8 cellular contexts compared by ENCODE assay signal in the genomic region with DNA sequence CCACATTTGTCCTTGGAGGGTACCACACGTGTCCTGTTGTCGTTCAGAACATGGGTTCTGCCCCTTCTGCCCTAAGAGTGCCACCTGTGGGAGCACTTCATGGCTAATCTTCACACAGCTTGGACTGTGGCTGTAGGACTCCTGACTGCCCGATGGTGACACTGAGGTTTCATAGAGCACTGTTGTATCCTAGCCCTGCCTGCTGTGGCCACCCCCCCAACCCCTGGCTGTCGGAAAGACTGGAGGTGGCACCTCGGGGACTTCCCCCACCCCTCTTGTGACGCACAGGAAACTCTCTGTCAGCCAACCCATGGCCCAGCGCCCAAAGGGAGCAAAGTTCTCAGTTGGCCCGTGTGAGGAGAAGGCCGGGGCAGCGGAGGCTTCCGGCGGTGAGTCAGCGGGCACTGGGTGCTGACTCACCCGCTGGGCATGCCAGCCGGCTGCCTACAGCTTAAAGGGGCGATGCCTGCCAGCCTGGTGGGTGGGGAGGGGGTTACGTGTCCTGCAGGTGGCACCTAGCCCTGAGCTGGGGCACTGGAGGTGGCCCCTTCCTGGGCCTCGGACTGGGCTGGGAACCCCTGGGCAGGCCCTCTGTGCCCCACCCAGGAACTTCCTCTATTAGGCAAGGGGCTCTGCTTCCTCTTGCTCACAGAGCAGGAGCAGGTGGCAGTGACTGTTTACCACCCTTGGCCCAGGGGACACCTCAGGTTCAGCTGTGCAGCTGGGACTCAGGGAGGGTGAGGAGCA. TPM values are rescaled to one million over a fixed set of nuclear protein-coding genes. Genes with fewer than 3 reads are reported as not detected.
A peak's percentile ranks its signal among the peaks of the same experiment; 100 is the strongest.
DNase-seq lines count a peak whose midpoint lies in the region; ATAC-seq and TF ChIP-seq lines count a peak whose summit lies in the region.

No MANE protein-coding gene starts in this region.

- H3K27ac ChIP-seq in duodenal mucosa (ENCODE audit: low read depth, low read length) = peak overlapping the region; percentile 99

- TF ChIP-seq CTCF in mucosa of descending colon (IDR thresholded peaks at IDR 0.05) = no peak

- H3K36me3 Mint-ChIP-seq in activated CD4-positive, alpha-beta memory T cell treated with anti-CD3 and anti-CD28 coated beads for 36 hours = peaks cover 36% of the 10 kb centered on the region

- peaks cover 2% of the 10 kb centered on the region for H3K27me3 Mint-ChIP-seq in activated CD4-positive, alpha-beta memory T cell treated with anti-CD3 and anti-CD28 coated beads for 36 hours

- peak; percentile 47 for TF ChIP-seq POLR2A in GM10847 (IDR thresholded peaks at IDR 0.05; ENCODE audit: extremely low read depth, insufficient read length)

- CTCF ChIA-PET in activated CD4-positive, alpha-beta memory T cell treated with anti-CD3 and anti-CD28 coated beads for 36 hours (lab: Charles Lee) = interaction anchor here (0.7 to 4.3 kb wide), 8 partner anchors 8 to 244 kb away, joined by 3 to 28 read pairs (median 12); no protein-coding TSS in a partner anchor

- DNase-seq in NCI-H446 (lab: John Stamatoyannopoulos, UW) (peak; percentile 49 to 81), mucosa of descending colon (peak; percentile 97 to 98 (median 98)), OCI-M2 (lab: John Stamatoyannopoulos, UW; ENCODE audit: unreplicated experiment) (no peak)
- peak; percentile 99 for DNase-seq in activated CD4-positive, alpha-beta memory T cell treated with anti-CD3 and anti-CD28 coated beads for 36 hours
- peak; percentile 94 to 95 for DNase-seq in stimulated activated CD8-positive, alpha-beta memory T cell treated with anti-CD3 and anti-CD28 coated beads, Interleukin-7, amount 100 ng/mL, for 1 hour (ENCODE audit: low read depth in 2 of 2)

- H3K27ac Mint-ChIP-seq in activated CD4-positive, alpha-beta memory T cell treated with anti-CD3 and anti-CD28 coated beads for 36 hours = peak overlapping the region; percentile 89

- H3K4me3 ChIP-seq in duodenal mucosa (ENCODE audit: low read depth in 1 of 2, low read length in 2 of 2) (peak overlapping the region; percentile 86 to 91), mucosa of descending colon (no peak overlapping the region)

- intact Hi-C loops in activated CD4-positive, alpha-beta memory T cell treated with anti-CD3 and anti-CD28 coated beads for 36 hours (cut with micrococcal nuclease) = loop anchor here (1.0 to 10.0 kb wide), 7 partner anchors 35 to 1133 kb away; a partner anchor contains a TSS
- intact Hi-C loops in mucosa of descending colon (cut with DNase I, micrococcal nuclease) = loop anchor here in 1 of 2 donors (10.0 kb wide), 1 partner anchor 167 kb away; no protein-coding TSS in a partner anchor

- H3K9me3 ChIP-seq in duodenal mucosa (ENCODE audit: control insufficient read depth in 1 of 2, low read length in 2 of 2) (peaks cover 0 to 1% of the 10 kb centered on the region in 2 donors), mucosa of descending colon (peaks cover 3% of the 10 kb centered on the region)

- H3K4me3 Mint-ChIP-seq in activated CD4-positive, alpha-beta memory T cell treated with anti-CD3 and anti-CD28 coated beads for 36 hours = peak overlapping the region; percentile 98

- peaks cover 37 to 54% of the 10 kb centered on the region in 2 donors for H3K4me1 ChIP-seq in duodenal mucosa (ENCODE audit: control insufficient read depth in 1 of 2, insufficient read depth in 2 of 2, low read length in 2 of 2)
- H3K4me1 ChIP-seq in mucosa of descending colon (ENCODE audit: low read depth) = peaks cover 39% of the 10 kb centered on the region

- ATAC-seq in HG02763 (IDR thresholded peaks at IDR 0.05; ENCODE audit: unreplicated experiment) = peak; percentile 35
- peak; percentile 71 for ATAC-seq in mucosa of descending colon

- H3K36me3 ChIP-seq in duodenal mucosa (ENCODE audit: control insufficient read depth in 1 of 2, insufficient read depth in 2 of 2, low read length in 2 of 2) = peaks cover under 1 to 4% of the 10 kb centered on the region in 2 donors
- H3K36me3 ChIP-seq in mucosa of descending colon (ENCODE audit: low read depth) = peaks cover 4% of the 10 kb centered on the region

- H3K9ac ChIP-seq in duodenal mucosa (ENCODE audit: low read depth in 1 of 2, low read length in 2 of 2) = peak overlapping the region; percentile 93 to 97

- H3K27me3 ChIP-seq in duodenal mucosa (ENCODE audit: control insufficient read depth in 1 of 2, insufficient read depth in 2 of 2, low read length in 2 of 2) = no peaks in the 10 kb centered on the region

- H3K4me1 Mint-ChIP-seq in activated CD4-positive, alpha-beta memory T cell treated with anti-CD3 and anti-CD28 coated beads for 36 hours (ENCODE audit: low read depth) = peaks cover 51% of the 10 kb centered on the region

- POLR2A ChIA-PET in activated CD4-positive, alpha-beta memory T cell treated with anti-CD3 and anti-CD28 coated beads for 36 hours (lab: Charles Lee) = interaction anchor here (1.0 to 4.1 kb wide), 5 partner anchors 11 to 263 kb away, joined by 3 to 27 read pairs (median 7); a partner anchor contains a TSS

- peaks cover 4% of the 10 kb centered on the region for H3K9me3 Mint-ChIP-seq in activated CD4-positive, alpha-beta memory T cell treated with anti-CD3 and anti-CD28 coated beads for 36 hours

RNA-seq across cellular contexts. Expression of a gene that starts 3.4 kb away (rescaled TPM):
- 100 to 1,000 TPM; 132 to 134 TPM for total RNA-seq in activated CD4-positive, alpha-beta memory T cell treated with anti-CD3 and anti-CD28 coated beads for 36 hours
- 10 to 100 TPM; 46.0 to 75.5 (median 67.1) TPM for total RNA-seq in mucosa of descending colon

RNA-seq across cellular contexts. Expression of a gene that starts 34.7 kb away (rescaled TPM):
- total RNA-seq in activated CD4-positive, alpha-beta memory T cell treated with anti-CD3 and anti-CD28 coated beads for 36 hours = 1 to 10 TPM; 3.0 to 3.2 TPM
- total RNA-seq in mucosa of descending colon = 10 to 100 TPM in 1 of 3 donors, 1 to 10 TPM in 2; 3.9 to 11.1 (median 7.2) TPM
